ENCODE assay signal across 13 cellular contexts in the genomic region with DNA sequence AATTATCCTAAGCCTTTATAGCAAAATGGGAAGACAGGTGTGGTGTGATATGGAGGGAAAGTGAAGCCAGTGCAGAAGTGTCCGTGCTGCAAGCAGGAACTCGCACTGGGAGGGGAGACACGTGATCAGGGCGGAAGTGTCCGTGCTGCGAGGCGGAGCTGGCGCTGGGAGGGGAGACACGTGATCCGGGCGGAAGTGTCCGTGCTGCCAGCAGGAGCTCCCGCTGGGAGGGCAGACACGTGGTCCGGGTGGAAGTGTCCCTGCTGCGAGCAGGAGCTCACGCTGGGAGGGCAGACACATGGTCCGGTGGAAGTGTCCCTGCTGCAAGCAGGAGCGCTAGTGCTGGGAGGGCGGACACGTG. TPM values are rescaled to one million over a fixed set of nuclear protein-coding genes. Genes with fewer than 3 reads are reported as not detected.
DNase-seq lines count a peak whose midpoint lies in the region; ATAC-seq, FAIRE-seq and TF ChIP-seq lines count a peak whose summit lies in the region.
"Had no signal": no experiment of that assay in that cellular context is flagged by ENCODE, and none has a peak within 500 bp of the region (broad histone marks: within the 10 kb centered on the region; RNA-seq: fewer than 3 reads in every experiment).

No MANE protein-coding gene starts in this region.

- H3K27ac ChIP-seq in subcutaneous abdominal adipose tissue (ENCODE audit: low read depth, low read length): no peak overlapping the region
- H3K27ac ChIP-seq: ascending aorta; BLaER1 treated with 17β-estradiol and CSF1 and Interleukin-3, amounts not matched to agents 10 nM and 100 nM had no signal

- H3K9me3 ChIP-seq in subcutaneous abdominal adipose tissue (ENCODE audit: control insufficient read depth in 5 of 5, low read length in 5 of 5): no peaks in the 10 kb centered on the region
- H3K9me3 ChIP-seq: ascending aorta, uterus had no signal

- H3K4me1 ChIP-seq in subcutaneous abdominal adipose tissue (ENCODE audit: control insufficient read depth in 5 of 5, insufficient read depth in 5 of 5, low read length in 5 of 5): peaks cover 3 to 28% (median 25%) of the 10 kb centered on the region in 5 donors

- peak; percentile 18 for DNase-seq in stimulated activated CD4-positive, alpha-beta T cell treated with anti-CD3 and anti-CD28 coated beads, Interleukin-1b, Interleukin-23, amount 100 ng/mL, for 48 hours
- DNase-seq in stimulated activated CD4-positive, alpha-beta T cell treated with anti-CD3 and anti-CD28 coated beads, Interleukin-12 subunit alpha, Interleukin-12 subunit beta, amount 100 ng/mL, for 4 hours: no peak
- DNase-seq in RCC 7860 (ENCODE audit: low spot score) (peak; percentile 89), epithelial cell of proximal tubule (ENCODE audit: low read depth) (no peak)
- DNase-seq: NCI-H446 treated with DMSO at 0.1 percent for 48 hours had no signal

- ATAC-seq in GM18870 (IDR thresholded peaks at IDR 0.05; ENCODE audit: unreplicated experiment): no peak
- no peak for ATAC-seq in HG03571 (IDR thresholded peaks at IDR 0.05; ENCODE audit: unreplicated experiment)
- no peak for ATAC-seq in HG02981 (IDR thresholded peaks at IDR 0.05; ENCODE audit: unreplicated experiment)
- ATAC-seq: left ventricle myocardium superior had no signal

- no peak overlapping the region for H3K9ac ChIP-seq in subcutaneous abdominal adipose tissue (ENCODE audit: low read length in 5 of 5)
- H3K9ac ChIP-seq: BLaER1 treated with 17β-estradiol and CSF1 and Interleukin-3, amounts not matched to agents 10 nM and 100 nM had no signal

- H3K27me3 ChIP-seq in subcutaneous abdominal adipose tissue (ENCODE audit: control insufficient read depth in 5 of 5, insufficient read depth in 4 of 5, low read length in 5 of 5): no peaks in the 10 kb centered on the region
- H3K27me3 ChIP-seq: ascending aorta; BLaER1 treated with 17β-estradiol and CSF1 and Interleukin-3, amounts not matched to agents 10 nM and 100 nM; uterus had no signal

- FAIRE-seq in RCC 7860 (lab: Jason Lieb, UNC): no peak

- H3K4me3 ChIP-seq in epithelial cell of proximal tubule (ENCODE audit: low read depth, low read length): peak overlapping the region; percentile 57
- peak overlapping the region in 3 of 5 donors; percentile 34 to 48 (median 36) for H3K4me3 ChIP-seq in subcutaneous abdominal adipose tissue (ENCODE audit: low read depth in 1 of 5, low read length in 5 of 5)
- H3K4me3 ChIP-seq: ascending aorta; BLaER1 treated with 17β-estradiol and CSF1 and Interleukin-3, amounts not matched to agents 10 nM and 100 nM; uterus had no signal

- TF ChIP-seq CTCF in epithelial cell of proximal tubule (conservative IDR thresholded peaks at IDR 0.05; ENCODE audit: low read depth, low read length): no peak

- peaks cover 0 to 66% (median 35%) of the 10 kb centered on the region in 5 donors for H3K36me3 ChIP-seq in subcutaneous abdominal adipose tissue (ENCODE audit: control insufficient read depth in 5 of 5, insufficient read depth in 5 of 5, low read length in 5 of 5)
- H3K36me3 ChIP-seq: uterus had no signal

RNA-seq across cellular contexts. Expression of a gene that starts 40.5 kb away (rescaled TPM):
- total RNA-seq in epithelial cell of proximal tubule: 12.2 and 23.0 TPM in 2 replicates

RNA-seq across cellular contexts. Expression of a gene that starts 41.1 kb away (rescaled TPM):
- 64.1 and 83.6 TPM in 2 replicates for total RNA-seq in epithelial cell of proximal tubule

Comparison
In these comparisons a context has a peak if more than half of its experiments do, and no peak if none do; other contexts are left out.
1. DNase-seq: peak in stimulated activated CD4-positive, alpha-beta T cell treated with anti-CD3 and anti-CD28 coated beads, Interleukin-1b, Interleukin-23, amount 100 ng/mL, for 48 hours (single experiment) and RCC 7860 (single experiment); none in stimulated activated CD4-positive, alpha-beta T cell treated with anti-CD3 and anti-CD28 coated beads, Interleukin-12 subunit alpha, Interleukin-12 subunit beta, amount 100 ng/mL, for 4 hours (single experiment) and epithelial cell of proximal tubule (single experiment).